Comparison of ENCODE assay signal across 9 cellular contexts in the genomic region with DNA sequence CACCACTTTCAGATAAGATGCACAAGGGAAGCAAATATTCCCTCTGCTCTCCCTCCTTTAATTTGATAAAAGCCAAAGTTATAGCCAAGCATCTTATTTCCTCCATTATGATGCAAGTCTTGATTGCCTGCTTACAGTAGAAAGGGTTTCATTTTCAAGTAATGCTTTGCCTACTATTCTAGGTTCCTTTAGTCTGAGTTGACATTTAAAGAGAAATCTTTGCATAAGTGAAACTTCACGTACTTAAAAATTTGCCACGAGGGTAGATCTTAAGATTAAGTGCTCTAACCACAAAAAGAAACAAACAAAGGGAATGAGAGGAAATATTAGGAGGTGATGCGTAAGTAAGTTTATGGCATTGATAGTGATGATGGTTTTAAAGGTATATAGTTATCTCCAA.
A peak's percentile ranks its signal among the peaks of the same experiment; 100 is the strongest.
DNase-seq lines count a peak whose midpoint lies in the region; ATAC-seq and TF ChIP-seq lines count a peak whose summit lies in the region.
"Had no signal": no experiment of that assay in that cellular context is flagged by ENCODE, and none has a peak within 500 bp of the region (broad histone marks: within the 10 kb centered on the region; RNA-seq: fewer than 3 reads in every experiment).

No MANE protein-coding gene starts in this region.

- H3K4me1 ChIP-seq in left lung: no peaks in the 10 kb centered on the region
- H3K4me1 ChIP-seq in gastroesophageal sphincter: no peaks in the 10 kb centered on the region

- H3K9me3 ChIP-seq in left lung: no peaks in the 10 kb centered on the region
- no peaks in the 10 kb centered on the region for H3K9me3 ChIP-seq in gastroesophageal sphincter

- no peak for TF ChIP-seq CTCF in left lung (IDR thresholded peaks at IDR 0.05)
- TF ChIP-seq CTCF in gastroesophageal sphincter (IDR thresholded peaks at IDR 0.05): no peak

- H3K36me3 ChIP-seq in left lung: no peaks in the 10 kb centered on the region
- no peaks in the 10 kb centered on the region for H3K36me3 ChIP-seq in gastroesophageal sphincter

- ATAC-seq in activated CD4-positive, CD25-positive, alpha-beta regulatory T cell treated with anti-CD3 and anti-CD28 coated beads, Interleukin-2, amount 50 U/mL, for 24 hours: peak; percentile 41 to 51
- ATAC-seq in HG02571 (IDR thresholded peaks at IDR 0.05; ENCODE audit: unreplicated experiment) (peak; percentile 97), HG03520 (IDR thresholded peaks at IDR 0.05; ENCODE audit: unreplicated experiment) (peak; percentile 89), left lung (peak; percentile 46), gastroesophageal sphincter (no peak)

- H3K27me3 ChIP-seq in left lung (no peaks in the 10 kb centered on the region), gastroesophageal sphincter (no peaks in the 10 kb centered on the region)

- H3K27ac ChIP-seq in left lung (no peak overlapping the region), gastroesophageal sphincter (no peak overlapping the region)

- no peak overlapping the region for H3K4me3 ChIP-seq in left lung
- no peak overlapping the region for H3K4me3 ChIP-seq in gastroesophageal sphincter

- no peak for TF ChIP-seq EP300 in gastroesophageal sphincter (IDR thresholded peaks at IDR 0.05)

- WGBS in gastroesophageal sphincter (ENCODE audit: low coverage in 1 of 2), 2 donors: 67 to 85% methylated on average over 2 to 3 of the region's 3 CpGs

- no peak for TF ChIP-seq POLR2A in gastroesophageal sphincter (IDR thresholded peaks at IDR 0.05)

- no peak for DNase-seq in activated CD4-positive, CD25-positive, alpha-beta regulatory T cell (lab: John Stamatoyannopoulos, UW)
- DNase-seq in left lung (no peak), hypothalamus (lab: John Stamatoyannopoulos, UW) (no peak), iPS-NIHi11 (ENCODE audit: low spot score) (no peak)
- DNase-seq: KBM-7 had no signal

- intact Hi-C loops in left lung (cut with DNase I): no loop called here
